9 cellular contexts compared by ENCODE assay signal in genomic region chr15:85752591-85752990, GRCh38. TPM values are rescaled to one million over a fixed set of nuclear protein-coding genes. Genes with fewer than 3 reads are reported as not detected.
DNase-seq lines count a peak whose midpoint lies in the region; ATAC-seq and TF ChIP-seq lines count a peak whose summit lies in the region.
"Had no signal": no experiment of that assay in that cellular context is flagged by ENCODE, and none has a peak within 500 bp of the region (broad histone marks: within the 10 kb centered on the region; RNA-seq: fewer than 3 reads in every experiment).

No MANE protein-coding gene starts in this region.

- H3K4me1 Mint-ChIP-seq in effector memory CD8-positive, alpha-beta T cell (ENCODE audit: low read depth in 2 of 2): peaks cover 13 to 19% of the 10 kb centered on the region in 2 donors

- H4K91ac ChIP-seq in neuronal stem cell (ENCODE audit: low read depth, low read length, poor library complexity): peak overlapping the region; percentile 64

- no CpG with 5 or more reads among the region's 7 CpGs for WGBS in neuronal stem cell (ENCODE audit: extremely low coverage in 2 of 2, insufficient read length in 2 of 2, insufficient replicate concordance in 1 of 2), 2 donors

- in situ Hi-C loops in brain microvascular endothelial cell (cut with HindIII; ENCODE audit: low pct_ligation_motif_present, low sequenced_read_pairs): no loop called here

- peaks cover 28 to 42% of the 10 kb centered on the region in 2 donors for H3K4me1 ChIP-seq in neuronal stem cell (ENCODE audit: control insufficient read depth in 2 of 2, insufficient read depth in 1 of 2, low read depth in 1 of 2, low read length in 2 of 2)

- peak overlapping the region; percentile 91 for H2AK5ac ChIP-seq in neuronal stem cell (ENCODE audit: low read depth, low read length)

- peak overlapping the region; percentile 87 for H2BK5ac ChIP-seq in neuronal stem cell (ENCODE audit: low read length)

- H3K23ac ChIP-seq in neuronal stem cell (ENCODE audit: low read depth, low read length, poor library complexity): no peak overlapping the region

- H4K8ac ChIP-seq in neuronal stem cell (ENCODE audit: low read depth, low read length): no peak overlapping the region

- H3K36me3 ChIP-seq in MG63 (peaks cover 10% of the 10 kb centered on the region), neuronal stem cell (replicated peaks in 1 of 2; ENCODE audit: control insufficient read depth in 2 of 2, insufficient read depth in 2 of 2, low read length in 2 of 2) (peaks cover 4 to 62% of the 10 kb centered on the region in 2 donors), brain microvascular endothelial cell (replicated peaks) (peaks cover 2% of the 10 kb centered on the region)

- no peak overlapping the region for H3K4me3 Mint-ChIP-seq in effector memory CD8-positive, alpha-beta T cell

- peak overlapping the region; percentile 80 to 92 for H3K27ac Mint-ChIP-seq in effector memory CD8-positive, alpha-beta T cell

- peak overlapping the region; percentile 53 for H3K9ac ChIP-seq in neuronal stem cell (ENCODE audit: low read depth, low read length, poor library complexity)

- H3K27me3 ChIP-seq in MG63 (no peaks in the 10 kb centered on the region), neuronal stem cell (ENCODE audit: control insufficient read depth in 3 of 3, insufficient read depth in 3 of 3, low read depth in 1 of 3, low read length in 3 of 3) (no peaks in the 10 kb centered on the region), brain microvascular endothelial cell (replicated peaks) (no peaks in the 10 kb centered on the region)

- H3K4me2 ChIP-seq in neuronal stem cell (ENCODE audit: insufficient read depth, low read length, poor library complexity, severe bottlenecking): no peak overlapping the region

- peak; percentile 1 for DNase-seq in DMS79 (lab: John Stamatoyannopoulos, UW)
- DNase-seq in MG63: peak; percentile 39
- no peak for DNase-seq in effector memory CD8-positive, alpha-beta T cell
- DNase-seq in neuronal stem cell (ENCODE audit: low spot score): no peak
- no peak for DNase-seq in hippocampal formation (lab: John Stamatoyannopoulos, UW)
- no peak for DNase-seq in brain microvascular endothelial cell
- DNase-seq: midbrain had no signal

- peak overlapping the region; percentile 35 for H2BK12ac ChIP-seq in neuronal stem cell (ENCODE audit: low read length)

- H3K4me3 ChIP-seq in MG63 (no peak overlapping the region), neuronal stem cell (ENCODE audit: low read length in 2 of 2) (no peak overlapping the region), brain microvascular endothelial cell (ENCODE audit: low read depth, low read length) (no peak overlapping the region)

- H3K27ac ChIP-seq in neuronal stem cell (replicated peaks; ENCODE audit: low read length): peak overlapping the region; percentile 90
- H3K27ac ChIP-seq in brain microvascular endothelial cell: no peak overlapping the region

- ATAC-seq in effector memory CD8-positive, alpha-beta T cell (replicated peaks): no peak
- ATAC-seq in GM19023 (IDR thresholded peaks at IDR 0.05; ENCODE audit: unreplicated experiment) (no peak), GM18502 (IDR thresholded peaks at IDR 0.05; ENCODE audit: poor library complexity, unreplicated experiment) (no peak)

- TF ChIP-seq CTCF in brain microvascular endothelial cell (IDR thresholded peaks at IDR 0.05; ENCODE audit: low read depth, low read length, missing control alignments): no peak

- H2AFZ ChIP-seq in neuronal stem cell (ENCODE audit: low read length): no peak overlapping the region

- no peaks in the 10 kb centered on the region for H3K27me3 Mint-ChIP-seq in effector memory CD8-positive, alpha-beta T cell

- peak overlapping the region; percentile 4 for H3K4ac ChIP-seq in neuronal stem cell (ENCODE audit: low read length)

- H3K18ac ChIP-seq in neuronal stem cell (ENCODE audit: low read length): peak overlapping the region; percentile 89

- H3K14ac ChIP-seq in neuronal stem cell (ENCODE audit: low read length): no peak overlapping the region

- H2BK15ac ChIP-seq in neuronal stem cell (ENCODE audit: low read length): peak overlapping the region; percentile 60

- H3K9me3 ChIP-seq in MG63 (no peaks in the 10 kb centered on the region), neuronal stem cell (replicated peaks in 1 of 2; ENCODE audit: control insufficient read depth in 2 of 2, insufficient read depth in 1 of 2, low read depth in 1 of 2, low read length in 2 of 2) (no peaks in the 10 kb centered on the region)

- H3K79me1 ChIP-seq in neuronal stem cell (ENCODE audit: low read depth, low read length): no peaks in the 10 kb centered on the region

- peak overlapping the region; percentile 29 for H2BK120ac ChIP-seq in neuronal stem cell (ENCODE audit: low read depth, low read length)

- no peaks in the 10 kb centered on the region for H3K9me3 Mint-ChIP-seq in effector memory CD8-positive, alpha-beta T cell

- peaks cover 46% of the 10 kb centered on the region for H3K36me3 Mint-ChIP-seq in effector memory CD8-positive, alpha-beta T cell (ENCODE audit: insufficient read depth)

RNA-seq across cellular contexts. Expression of gene KLHL25, which starts 42.1 kb away (rescaled TPM):
- total RNA-seq in MG63 (2014; rRNA removed; shearing (Covaris generic); ENCODE audit: low replicate concordance): 8.9 and 9.3 TPM in 2 replicates
- polyA plus RNA-seq in neuronal stem cell (2013, experiment 1 of 2): 5.8 TPM
- polyA plus RNA-seq in neuronal stem cell (2013, experiment 2 of 2): 5.8 TPM

Comparison
In these comparisons a context has a peak if more than half of its experiments do, and no peak if none do; other contexts are left out.
1. DNase-seq: peak in DMS79 (single experiment) and MG63 (single experiment); none in effector memory CD8-positive, alpha-beta T cell (0 of 3), neuronal stem cell (single experiment), hippocampal formation (0 of 2) and brain microvascular endothelial cell (single experiment).